14 cellular contexts compared by ENCODE assay signal in the genomic region with DNA sequence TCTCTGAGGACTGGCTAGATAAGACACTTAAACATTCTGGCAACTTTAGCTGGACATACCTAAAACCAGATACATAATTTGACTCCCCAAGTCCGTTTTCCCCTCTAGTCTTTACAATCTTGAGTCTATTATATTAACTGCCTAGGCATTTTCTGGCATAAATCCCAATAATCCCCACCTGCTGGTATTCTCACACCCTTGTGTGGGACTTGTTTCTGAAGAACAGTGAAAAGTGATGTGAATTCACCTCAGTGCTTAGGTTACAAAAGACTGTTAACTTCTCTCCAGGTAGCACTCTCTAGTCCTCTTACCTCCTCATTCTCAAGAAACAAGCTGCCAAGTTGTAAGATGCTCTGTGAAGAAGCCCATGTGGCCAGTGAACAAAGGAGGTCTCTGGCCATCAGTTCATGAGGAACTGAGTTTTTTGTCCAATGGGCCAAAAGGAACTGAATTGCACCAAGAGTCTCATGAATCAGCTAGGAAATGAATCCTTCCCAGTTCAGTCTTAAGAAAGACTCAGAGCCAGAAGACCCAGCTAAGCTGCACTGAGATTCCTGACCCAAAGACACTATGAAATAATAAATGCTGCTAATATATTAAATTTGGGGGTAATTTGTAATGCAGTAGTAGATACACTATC. TPM values are rescaled to one million over a fixed set of nuclear protein-coding genes. Genes with fewer than 3 reads are reported as not detected.
DNase-seq lines count a peak whose midpoint lies in the region; ATAC-seq and TF ChIP-seq lines count a peak whose summit lies in the region.
"Had no signal": no experiment of that assay in that cellular context is flagged by ENCODE, and none has a peak within 500 bp of the region (broad histone marks: within the 10 kb centered on the region; RNA-seq: fewer than 3 reads in every experiment).

No MANE protein-coding gene starts in this region.

- DNase-seq in CD1c-positive myeloid dendritic cell (ENCODE audit: extremely low spot score): peak; percentile 64
- DNase-seq in body of pancreas: peak; percentile 21 to 63 (median 32)
- peak; percentile 44 for DNase-seq in midbrain (lab: John Stamatoyannopoulos, UW)
- no peak for DNase-seq in ascending aorta (ENCODE audit: low spot score in 2 of 2)
- no peak for DNase-seq in mucosa of gallbladder (ENCODE audit: low spot score)
- no peak for DNase-seq in ovary
- DNase-seq: activated CD4-positive, alpha-beta T cell treated with anti-CD3 and anti-CD28 coated beads, Interleukin-2, amount 10 ng/mL, durations not matched to agents 24 days and 14 days; CD4-positive, alpha-beta memory T cell; kidney glomerular epithelial cell; NCI-H1436 treated with DMSO at 0.1 percent for 48 hours; occipital lobe; T-helper 1 cell had no signal

- intact Hi-C loops in body of pancreas (cut with DNase I) (no loop called here), ascending aorta (cut with DNase I) (no loop called here), ovary (cut with DNase I) (no loop called here)

- TF ChIP-seq POLR2A in body of pancreas (IDR thresholded peaks at IDR 0.05): no peak
- TF ChIP-seq POLR2A in ovary (IDR thresholded peaks at IDR 0.05): no peak

- TF ChIP-seq CTCF in body of pancreas (IDR thresholded peaks at IDR 0.05): peak in 1 of 7 experiments; percentile 5
- TF ChIP-seq CTCF in ascending aorta (IDR thresholded peaks at IDR 0.05): no peak
- TF ChIP-seq CTCF in ovary (IDR thresholded peaks at IDR 0.05): no peak

- ATAC-seq in body of pancreas (no peak), GM18498 (IDR thresholded peaks at IDR 0.05; ENCODE audit: unreplicated experiment) (no peak)

- H3K36me3 ChIP-seq in HUES48 (ENCODE audit: control insufficient read depth, insufficient read depth, low read length): no peaks in the 10 kb centered on the region
- no peaks in the 10 kb centered on the region for H3K36me3 ChIP-seq in body of pancreas (replicated peaks in 1 of 2; ENCODE audit: insufficient read depth in 1 of 2, low read depth in 2 of 2)
- no peaks in the 10 kb centered on the region for H3K36me3 ChIP-seq in ascending aorta
- H3K36me3 ChIP-seq in ovary: no peaks in the 10 kb centered on the region

- 27 to 35% methylated on average over 1 of the region's 1 CpG for WGBS in body of pancreas, 2 donors
- 80 to 84% (median 84%) methylated on average over 1 of the region's 1 CpG for WGBS in ovary, 3 donors

- no peak overlapping the region for H3K4me3 ChIP-seq in HUES48 (ENCODE audit: low read depth, low read length)
- no peak overlapping the region for H3K4me3 ChIP-seq in body of pancreas
- H3K4me3 ChIP-seq in ascending aorta: no peak overlapping the region
- no peak overlapping the region for H3K4me3 ChIP-seq in ovary

- no peak overlapping the region for H3K9ac ChIP-seq in HUES48 (ENCODE audit: low read depth, low read length)

- H3K27me3 ChIP-seq in HUES48 (ENCODE audit: control insufficient read depth, insufficient read depth, low read length) (no peaks in the 10 kb centered on the region), body of pancreas (no peaks in the 10 kb centered on the region), ascending aorta (no peaks in the 10 kb centered on the region), ovary (no peaks in the 10 kb centered on the region)

- H3K9me3 ChIP-seq in HUES48 (ENCODE audit: control insufficient read depth, insufficient read depth, low read length): no peaks in the 10 kb centered on the region
- no peaks in the 10 kb centered on the region for H3K9me3 ChIP-seq in body of pancreas
- H3K9me3 ChIP-seq in ascending aorta: no peaks in the 10 kb centered on the region
- H3K9me3 ChIP-seq in ovary: no peaks in the 10 kb centered on the region

- peaks cover 8% of the 10 kb centered on the region for H3K4me1 ChIP-seq in HUES48 (ENCODE audit: control insufficient read depth, insufficient read depth, low read length)
- peaks cover 40% of the 10 kb centered on the region for H3K4me1 ChIP-seq in body of pancreas
- peaks cover 8 to 29% of the 10 kb centered on the region in 2 donors for H3K4me1 ChIP-seq in ascending aorta
- peaks cover 8% of the 10 kb centered on the region for H3K4me1 ChIP-seq in ovary (ENCODE audit: insufficient read depth)

- no peak for TF ChIP-seq EP300 in ovary (IDR thresholded peaks at IDR 0.05)

- H3K27ac ChIP-seq in HUES48 (ENCODE audit: low read depth, low read length): peak overlapping the region; percentile 74
- H3K27ac ChIP-seq in body of pancreas: peak overlapping the region in 3 of 4 donors; percentile 10 to 57 (median 40)
- H3K27ac ChIP-seq in ascending aorta: no peak overlapping the region
- H3K27ac ChIP-seq in ovary: no peak overlapping the region

RNA-seq across cellular contexts. Expression of gene OSBPL11, which starts 4.1 kb away (rescaled TPM):
- total RNA-seq in body of pancreas (1 to 10 TPM; 3.3 to 4.7 TPM), ascending aorta (1.3 TPM), mucosa of gallbladder (12.4 TPM), ovary (10 to 100 TPM in 2 of 7 donors, 1 to 10 TPM in 5; 4.8 to 12.8 (median 9.3) TPM)
- polyA plus RNA-seq in ovary: 10 to 100 TPM in 1 of 2 donors, 1 to 10 TPM in 1; 5.7 to 10.8 TPM

Comparison
In these comparisons a context has a peak if more than half of its experiments do, and no peak if none do; other contexts are left out.
1. DNase-seq: peak in CD1c-positive myeloid dendritic cell (single experiment), body of pancreas (4 of 4) and midbrain (single experiment); none in ascending aorta (0 of 2), mucosa of gallbladder (single experiment) and ovary (0 of 5).
2. H3K27ac ChIP-seq: peak in HUES48 (single experiment) and body of pancreas (3 of 4); none in ascending aorta (0 of 2) and ovary (0 of 2).